Comparison of ENCODE assay signal across 9 cellular contexts in the genomic region with DNA sequence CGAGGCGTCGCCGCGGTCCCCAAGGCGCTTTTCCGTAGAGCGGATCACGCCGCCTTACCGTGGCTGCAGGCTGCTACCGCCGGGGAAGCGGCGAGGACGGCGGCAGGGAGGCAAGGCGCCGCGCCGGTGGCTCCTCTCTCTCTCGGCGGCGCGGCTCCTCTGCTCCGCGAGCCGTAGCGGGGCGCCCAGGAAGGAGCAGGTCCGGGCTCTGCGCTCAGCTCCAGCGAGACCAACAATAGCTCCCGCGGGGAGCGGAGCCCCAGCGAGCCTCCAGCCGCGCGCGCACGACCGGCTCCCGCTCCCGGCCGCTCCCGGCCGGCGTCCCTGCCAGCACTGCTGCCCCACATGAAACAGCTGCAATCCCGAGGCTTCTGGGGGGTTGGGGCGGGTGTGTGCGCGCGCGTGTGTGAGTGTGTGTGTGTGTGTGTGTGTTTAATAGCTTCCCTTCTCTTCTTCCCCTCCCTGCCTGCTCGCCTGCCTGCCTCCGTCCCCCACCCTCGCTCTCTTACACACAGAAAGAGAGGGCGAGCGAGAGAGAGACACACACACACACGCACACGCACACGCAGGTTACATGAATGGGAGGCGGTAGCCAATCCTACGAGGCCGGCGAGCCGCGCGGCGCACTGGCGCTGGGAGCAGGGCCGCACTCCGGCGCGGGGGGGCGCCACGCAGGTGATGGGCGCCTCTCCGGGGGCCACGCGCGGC. TPM values are rescaled to one million over a fixed set of nuclear protein-coding genes. Genes with fewer than 3 reads are reported as not detected.
DNase-seq lines count a peak whose midpoint lies in the region; ATAC-seq, FAIRE-seq and TF ChIP-seq lines count a peak whose summit lies in the region.
"Had no signal": no experiment of that assay in that cellular context is flagged by ENCODE, and none has a peak within 500 bp of the region (broad histone marks: within the 10 kb centered on the region; RNA-seq: fewer than 3 reads in every experiment).

A gene (minus strand): TSS at position 580 of the 708 bp plus-strand sequence. CDS start 371,086 bp downstream, outside the sequence.

- H3K9ac ChIP-seq in GM23248 (no peak within 1 kb of the TSS), skeletal muscle satellite cell (ENCODE audit: low read depth, low read length) (peak within 1 kb of the TSS; percentile 49)

- H3K79me2 ChIP-seq in GM23248 (ENCODE audit: insufficient read depth): no peaks in the 10 kb centered on the region

- TF ChIP-seq CTCF in bronchial epithelial cell (IDR thresholded peaks at IDR 0.05; ENCODE audit: insufficient read depth, low read length, severe bottlenecking): peak; percentile 48

- no peaks in the 10 kb centered on the region for H3K9me2 ChIP-seq in GM23248 (ENCODE audit: insufficient read depth)

- WGBS in GM23248 (ENCODE audit: low coverage in 1 of 2, low lambda C conversion rate in 2 of 2, missing lambda C conversion rate in 2 of 2), 2 experiments: 1 to 3% methylated on average over 55 to 70 of the region's 83 CpGs

- no peak for FAIRE-seq in bronchial epithelial cell (lab: Jason Lieb, UNC)

- in situ Hi-C loops in GM23248 (cut with MboI): no loop called here

- H4K20me1 ChIP-seq in GM23248 (ENCODE audit: insufficient read depth): no peaks in the 10 kb centered on the region

- peaks cover 64% of the 10 kb centered on the region for H3K27me3 ChIP-seq in GM23248 (replicated peaks; ENCODE audit: insufficient read depth)
- H3K27me3 ChIP-seq in bronchial epithelial cell (ENCODE audit: control insufficient read depth, insufficient read depth, low read length): peaks cover 2% of the 10 kb centered on the region
- peaks cover 16% of the 10 kb centered on the region for H3K27me3 ChIP-seq in skeletal muscle satellite cell (ENCODE audit: control insufficient read depth, insufficient read depth, low read length)

- H3K36me3 ChIP-seq in GM23248 (ENCODE audit: low read depth): no peaks in the 10 kb centered on the region
- no peaks in the 10 kb centered on the region for H3K36me3 ChIP-seq in bronchial epithelial cell (ENCODE audit: control insufficient read depth, insufficient read depth, low read length)
- no peaks in the 10 kb centered on the region for H3K36me3 ChIP-seq in skeletal muscle satellite cell (ENCODE audit: insufficient read depth, low read length)

- H3K4me1 ChIP-seq in GM23248 (ENCODE audit: insufficient read depth) (no peaks in the 10 kb centered on the region; the same call in 1 of the 2 replicates), skeletal muscle satellite cell (ENCODE audit: control insufficient read depth, insufficient read depth, low read length) (peaks cover 36% of the 10 kb centered on the region)

- H3K9me3 ChIP-seq in GM23248 (ENCODE audit: low read depth): no peaks in the 10 kb centered on the region
- H3K9me3 ChIP-seq in skeletal muscle satellite cell (replicated peaks; ENCODE audit: low read length): no peaks in the 10 kb centered on the region

- no peak within 1 kb of the TSS for H3K27ac ChIP-seq in GM23248

- H3K4me2 ChIP-seq in GM23248 (ENCODE audit: unreplicated experiment) (peak within 1 kb of the TSS; percentile 86), skeletal muscle satellite cell (ENCODE audit: low read length) (peak within 1 kb of the TSS; percentile 97)

- ATAC-seq in HG03175 (IDR thresholded peaks at IDR 0.05; ENCODE audit: unreplicated experiment) (no peak), GM19324 (IDR thresholded peaks at IDR 0.05; ENCODE audit: low FRiP score, unreplicated experiment) (no peak)

- no peaks in the 10 kb centered on the region for H3F3A ChIP-seq in GM23248 (ENCODE audit: insufficient read depth)

- peak within 1 kb of the TSS; percentile 69 for H3K4me3 ChIP-seq in GM23248
- peak within 1 kb of the TSS; percentile 63 for H3K4me3 ChIP-seq in bronchial epithelial cell (ENCODE audit: low read depth, low read length)
- H3K4me3 ChIP-seq in skeletal muscle satellite cell (ENCODE audit: low read length): peak within 1 kb of the TSS; percentile 74

- DNase-seq in DMS 273 treated with DMSO at 0.1 percent for 48 hours (lab: John Stamatoyannopoulos, UW) (peak; percentile 12), GM23248 (peak; percentile 61), NCI-H510A treated with DMSO at 0.1 percent for 48 hours (lab: John Stamatoyannopoulos, UW) (peak; percentile 55), bronchial epithelial cell (ENCODE audit: low read depth) (peak; percentile 44), islet precursor cell (peak; percentile 84)

- H2AFZ ChIP-seq in GM23248: peak within 1 kb of the TSS; percentile 38

RNA-seq across cellular contexts. Expression of the gene that starts here (rescaled TPM):
- 0.11 and 0.25 TPM in 2 replicates for total RNA-seq in GM23248 (2014; rRNA removed; shearing (Covaris generic))
- 0.48 TPM in 2 replicates for polyA plus RNA-seq in GM23248 (2016; fragmentation: Nextera tagmentation; extraction: Ambion mirVana)
- total RNA-seq in bronchial epithelial cell: 3.2 and 6.1 TPM in 2 replicates
- total RNA-seq in skeletal muscle satellite cell (2012; rRNA removed): 5.6 and 15.7 TPM in 2 replicates
- total RNA-seq: T-helper 2 cell treated with Interferon-gamma antibody and Interleukin-4, amounts not matched to agents 100 ng/mL and 5 ng/mL, for 36 hours had no signal

Comparison
In these comparisons a context has a peak if more than half of its experiments do, and no peak if none do; other contexts are left out.
1. Peak in DNase-seq, H3K4me3 ChIP-seq and H3K4me2 ChIP-seq in GM23248; RNA of the gene not detected or under 1 TPM.
2. DNase-seq: peak in every context shown above with its lines; median percentile 84 in islet precursor cell; 61 in GM23248; 55 in NCI-H510A treated with DMSO at 0.1 percent for 48 hours; 44 in bronchial epithelial cell; 12 in DMS 273 treated with DMSO at 0.1 percent for 48 hours.